Comparison of ENCODE assay signal across 5 cellular contexts in the genomic region with DNA sequence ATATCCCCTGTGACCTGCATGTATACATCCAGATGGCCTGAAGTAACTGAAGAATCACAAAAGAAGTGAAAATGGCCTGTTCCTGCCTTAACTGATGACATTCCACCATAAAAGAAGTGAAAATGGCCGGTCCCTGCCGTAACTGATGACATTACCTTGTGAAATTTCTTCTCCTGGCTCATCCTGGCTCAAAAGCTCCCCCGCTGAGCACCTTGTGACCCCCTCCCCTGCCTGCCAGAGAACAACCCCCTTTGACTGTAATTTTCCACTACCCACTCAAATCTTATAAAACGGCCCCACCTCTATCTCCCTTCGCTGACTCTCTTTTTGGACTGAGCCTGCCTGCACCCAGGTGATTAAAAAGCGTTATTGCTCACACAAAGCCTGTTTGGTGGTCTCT. TPM values are rescaled to one million over a fixed set of nuclear protein-coding genes. Genes with fewer than 3 reads are reported as not detected.
"Had no signal": no experiment of that assay in that cellular context is flagged by ENCODE, and none has a peak within 500 bp of the region (broad histone marks: within the 10 kb centered on the region; RNA-seq: fewer than 3 reads in every experiment).

No MANE protein-coding gene starts in this region.

RNA-seq across cellular contexts. Expression of gene TMEM229A, which starts 24.6 kb away (rescaled TPM):
- total RNA-seq: GM23248, HFFc6, HT1080, IMR-90, K562 had no signal
- polyA plus RNA-seq: GM23248, IMR-90, K562 had no signal
